Comparison of ENCODE assay signal across 8 cellular contexts in genomic region chr3:32934150-32934742, GRCh38. TPM values are rescaled to one million over a fixed set of nuclear protein-coding genes. Genes with fewer than 3 reads are reported as not detected.
DNase-seq lines count a peak whose midpoint lies in the region; ATAC-seq and TF ChIP-seq lines count a peak whose summit lies in the region.

No MANE protein-coding gene starts in this region.

- H3K4me1 Mint-ChIP-seq in stimulated activated naive B cell treated with anti-CD40 and anti-IgM and Interleukin-4, amounts not matched to agents 10 μg/mL and 1 μg/mL and 100 μg/mL, for 72 hours: no peaks in the 10 kb centered on the region

- no peak overlapping the region for H3K4me3 ChIP-seq in heart right ventricle
- no peak overlapping the region for H3K4me3 ChIP-seq in Panc1 (ENCODE audit: low read depth in 2 of 2, low read length in 2 of 2)
- no peak overlapping the region for H3K4me3 ChIP-seq in fibroblast of villous mesenchyme (ENCODE audit: low read depth, low read length)
- H3K4me3 ChIP-seq in thoracic aorta: no peak overlapping the region

- peaks cover 6 to 13% of the 10 kb centered on the region in 2 donors for H3K9me3 Mint-ChIP-seq in stimulated activated naive B cell treated with anti-CD40 and anti-IgM and Interleukin-4, amounts not matched to agents 10 μg/mL and 1 μg/mL and 100 μg/mL, for 72 hours

- POLR2A ChIA-PET in Panc1 (lab: Charles Lee): interaction anchor here (0.7 kb wide), 1 partner anchor 249 kb away, joined by 4 read pairs; the partner anchor contains the start of gene CNOT10

- no peak overlapping the region for H3K27ac Mint-ChIP-seq in stimulated activated naive B cell treated with anti-CD40 and anti-IgM and Interleukin-4, amounts not matched to agents 10 μg/mL and 1 μg/mL and 100 μg/mL, for 72 hours

- in situ Hi-C loops in Panc1 (cut with HindIII; ENCODE audit: low pct_unique_long_range_greater_than_20kb, low sequenced_read_pairs): no loop called here

- DNase-seq in heart right ventricle (no peak), left ventricle myocardium superior (no peak), Panc1 (ENCODE audit: low read depth, low spot score) (no peak), fibroblast of villous mesenchyme (ENCODE audit: low read depth) (peak; percentile 35), thoracic aorta (ENCODE audit: low spot score) (no peak), activated gamma-delta T cell (lab: John Stamatoyannopoulos, UW) (no peak), iPS-NIHi7 (ENCODE audit: extremely low spot score) (no peak)
- DNase-seq in stimulated activated naive B cell treated with anti-CD40 and anti-IgM and Interleukin-4, amounts not matched to agents 10 μg/mL and 1 μg/mL and 100 μg/mL, for 72 hours: no peak

- H3K27ac ChIP-seq in heart right ventricle (no peak overlapping the region), Panc1 (ENCODE audit: low read length) (no peak overlapping the region), thoracic aorta (no peak overlapping the region)

- H3K36me3 Mint-ChIP-seq in stimulated activated naive B cell treated with anti-CD40 and anti-IgM and Interleukin-4, amounts not matched to agents 10 μg/mL and 1 μg/mL and 100 μg/mL, for 72 hours: peaks cover 0 to 9% of the 10 kb centered on the region in 2 donors

- ATAC-seq in heart right ventricle (no peak), left ventricle myocardium superior (no peak), Panc1 (no peak), thoracic aorta (ENCODE audit: insufficient number of reproducible peaks, low FRiP score, low read depth) (no peak)
- ATAC-seq in stimulated activated naive B cell treated with anti-CD40 and anti-IgM and Interleukin-4, amounts not matched to agents 10 μg/mL and 1 μg/mL and 100 μg/mL, for 72 hours (replicated peaks): no peak

- TF ChIP-seq CTCF in heart right ventricle (IDR thresholded peaks at IDR 0.05): peak; percentile 19 to 72 (median 60)
- TF ChIP-seq CTCF in Panc1 (IDR thresholded peaks at IDR 0.05): peak; percentile 76
- TF ChIP-seq CTCF in fibroblast of villous mesenchyme (IDR thresholded peaks at IDR 0.05; ENCODE audit: insufficient read depth, low read depth, low read length): peak; percentile 65
- peak; percentile 36 for TF ChIP-seq CTCF in thoracic aorta (IDR thresholded peaks at IDR 0.05)

- H3K9me3 ChIP-seq in heart right ventricle (no peaks in the 10 kb centered on the region), Panc1 (ENCODE audit: control insufficient read depth, insufficient read depth, low read depth, low read length) (no peaks in the 10 kb centered on the region), thoracic aorta (no peaks in the 10 kb centered on the region)

- no peaks in the 10 kb centered on the region for H3K36me3 ChIP-seq in heart right ventricle
- H3K36me3 ChIP-seq in Panc1 (ENCODE audit: control insufficient read depth, insufficient read depth, low read length): no peaks in the 10 kb centered on the region
- no peaks in the 10 kb centered on the region for H3K36me3 ChIP-seq in thoracic aorta

- H3K27me3 Mint-ChIP-seq in stimulated activated naive B cell treated with anti-CD40 and anti-IgM and Interleukin-4, amounts not matched to agents 10 μg/mL and 1 μg/mL and 100 μg/mL, for 72 hours: peaks cover 7 to 17% of the 10 kb centered on the region in 2 donors

- intact Hi-C loops in heart right ventricle (cut with DNase I) (loop anchor here in 9 of 10 donors (2.0 to 10.0 kb wide), 5 partner anchors 159 to 419 kb away; no protein-coding TSS in a partner anchor), left ventricle myocardium superior (cut with micrococcal nuclease) (loop anchor here (5.0 kb wide), 1 partner anchor 202 kb away; no protein-coding TSS in a partner anchor), Panc1 (cut with micrococcal nuclease; ENCODE audit: unreplicated experiment) (loop anchor here (2.0 to 10.0 kb wide), 2 partner anchors 149 to 201 kb away; no protein-coding TSS in a partner anchor)

- CTCF ChIA-PET in Panc1 (lab: Charles Lee): no interaction called here

- H3K4me1 ChIP-seq in heart right ventricle: no peaks in the 10 kb centered on the region
- H3K4me1 ChIP-seq in Panc1 (ENCODE audit: control insufficient read depth, insufficient read depth, low read length): no peaks in the 10 kb centered on the region
- no peaks in the 10 kb centered on the region for H3K4me1 ChIP-seq in thoracic aorta (ENCODE audit: control insufficient read depth in 1 of 2, low read depth in 2 of 2)

- BruUV-seq in Panc1 (replicated peaks; lab: Mats Ljungman, UMichigan): no TSS peak

- H3K27me3 ChIP-seq in heart right ventricle: no peaks in the 10 kb centered on the region
- no peaks in the 10 kb centered on the region for H3K27me3 ChIP-seq in Panc1 (ENCODE audit: control insufficient read depth, insufficient read depth, low read length)
- no peaks in the 10 kb centered on the region for H3K27me3 ChIP-seq in thoracic aorta (replicated peaks; ENCODE audit: insufficient read depth)

- no peak overlapping the region for H3K4me3 Mint-ChIP-seq in stimulated activated naive B cell treated with anti-CD40 and anti-IgM and Interleukin-4, amounts not matched to agents 10 μg/mL and 1 μg/mL and 100 μg/mL, for 72 hours

- WGBS in heart right ventricle, 2 donors: 73 to 88% methylated on average over 5 of the region's 5 CpGs

RNA-seq across cellular contexts. Expression of gene CCR4, which starts 17.2 kb away (rescaled TPM):
- 1 to 10 TPM in 1 of 10 donors, under 1 TPM in 5, not detected in 4; 0.11 to 1.2 (median 0.12) TPM for total RNA-seq in heart right ventricle
- under 1 TPM in 1 of 2 donors, not detected in 1; 0.01 TPM for polyA plus RNA-seq in heart right ventricle
- total RNA-seq in left ventricle myocardium superior: not detected
- total RNA-seq in Panc1 (2021; ENCODE audit: unreplicated experiment): 0.10 TPM
- not detected for polyA plus RNA-seq in Panc1 (2012; ENCODE audit: insufficient read length)
- not detected in 2 replicates for total RNA-seq in fibroblast of villous mesenchyme
- under 1 TPM in 1 of 2 donors, not detected in 1; 0.56 TPM for total RNA-seq in thoracic aorta
